8 cellular contexts compared by ENCODE assay signal in genomic region chr2:43576983-43577892, GRCh38. TPM values are rescaled to one million over a fixed set of nuclear protein-coding genes. Genes with fewer than 3 reads are reported as not detected.
DNase-seq lines count a peak whose midpoint lies in the region; ATAC-seq, FAIRE-seq and TF ChIP-seq lines count a peak whose summit lies in the region.

No MANE protein-coding gene starts in this region.

- H3K27me3 Mint-ChIP-seq in CD4-positive, alpha-beta T cell = no peaks in the 10 kb centered on the region

- H3K4me1 ChIP-seq in body of pancreas = no peaks in the 10 kb centered on the region
- H3K4me1 ChIP-seq in keratinocyte (ENCODE audit: control insufficient read depth, extremely low read depth, insufficient read depth, low read length) = peaks cover 4% of the 10 kb centered on the region
- H3K4me1 ChIP-seq in thyroid gland = no peaks in the 10 kb centered on the region

- H4K20me1 ChIP-seq in keratinocyte (ENCODE audit: control insufficient read depth, extremely low read depth, insufficient read depth, low read length) = no peaks in the 10 kb centered on the region

- peaks cover 11 to 23% of the 10 kb centered on the region in 2 donors for H3K36me3 ChIP-seq in body of pancreas (replicated peaks in 1 of 2; ENCODE audit: insufficient read depth in 1 of 2, low read depth in 2 of 2)
- H3K36me3 ChIP-seq in keratinocyte (ENCODE audit: control insufficient read depth in 2 of 2, extremely low read depth in 1 of 2, insufficient read depth in 2 of 2, low read length in 2 of 2) = peaks cover 13 to 30% of the 10 kb centered on the region in 2 experiments
- H3K36me3 ChIP-seq in thyroid gland = peaks cover 28 to 33% of the 10 kb centered on the region in 2 donors

- no peaks in the 10 kb centered on the region for H3K9me3 Mint-ChIP-seq in CD4-positive, alpha-beta T cell

- DNase-seq in CD4-positive, alpha-beta T cell = peak in 4 of 10 experiments; percentile 12 to 19 (median 14)
- peak; percentile 42 for DNase-seq in GM13976 (ENCODE audit: low spot score)
- DNase-seq in NCI-H460 (ENCODE audit: extremely low read depth, low read depth) = peak; percentile 61
- DNase-seq in body of pancreas = peak; percentile 26 to 55 (median 48)
- DNase-seq in keratinocyte (ENCODE audit: low read depth, low spot score) = no peak
- DNase-seq in thyroid gland = peak; percentile 18 to 35
- DNase-seq in GM12891 (ENCODE audit: insufficient read length, low spot score) = no peak

- CTCF ChIA-PET in CD4-positive, alpha-beta T cell (lab: Charles Lee) = interaction anchor here (0.6 to 1.6 kb wide), 16 partner anchors 8 to 749 kb away, joined by 3 to 16 read pairs (median 4); partner anchors contain the start of genes PLEKHH2 and THADA

- POLR2A ChIA-PET in CD4-positive, alpha-beta T cell (lab: Charles Lee) = interaction anchor here (0.7 to 1.2 kb wide), 4 partner anchors 9 to 766 kb away, joined by 3 to 6 read pairs (median 4); partner anchors contain the start of gene THADA

- no peak for FAIRE-seq in keratinocyte (lab: Jason Lieb, UNC)
- no peak for FAIRE-seq in GM12891 (lab: Jason Lieb, UNC)

- WGBS in body of pancreas, 2 donors = 37% methylated on average over 7 to 8 of the region's 8 CpGs
- WGBS in thyroid gland, 2 donors = 51 to 55% methylated on average over 8 of the region's 8 CpGs

- intact Hi-C loops in CD4-positive, alpha-beta T cell (cut with DNase I, micrococcal nuclease) = loop anchor here (1.0 to 10.0 kb wide), 3 partner anchors 632 to 750 kb away; no protein-coding TSS in a partner anchor
- intact Hi-C loops in body of pancreas (cut with DNase I) (no loop called here), thyroid gland (cut with DNase I) (loop anchor here (10.0 kb wide), 1 partner anchor 752 kb away; no protein-coding TSS in a partner anchor)

- peaks cover 23% of the 10 kb centered on the region for H3K4me1 Mint-ChIP-seq in CD4-positive, alpha-beta T cell (ENCODE audit: low read depth)

- no peak overlapping the region for H3K4me2 ChIP-seq in keratinocyte (ENCODE audit: control insufficient read depth, extremely low read depth, insufficient read depth, low read depth, low read length)

- H3K27ac Mint-ChIP-seq in CD4-positive, alpha-beta T cell = no peak overlapping the region

- TF ChIP-seq POLR2A in body of pancreas (IDR thresholded peaks at IDR 0.05) (no peak), thyroid gland (IDR thresholded peaks at IDR 0.05) (no peak), GM12891 (IDR thresholded peaks at IDR 0.05; ENCODE audit: low read depth, low read length) (no peak)

- H3K9me1 ChIP-seq in keratinocyte (ENCODE audit: control insufficient read depth, extremely low read depth, insufficient read depth, low read length) = no peaks in the 10 kb centered on the region

- H3K9me3 ChIP-seq in CD4-positive, alpha-beta T cell (ENCODE audit: control insufficient read depth, low read length) = no peaks in the 10 kb centered on the region
- no peaks in the 10 kb centered on the region for H3K9me3 ChIP-seq in body of pancreas
- no peaks in the 10 kb centered on the region for H3K9me3 ChIP-seq in keratinocyte (ENCODE audit: control insufficient read depth, low read depth, low read length)
- no peaks in the 10 kb centered on the region for H3K9me3 ChIP-seq in thyroid gland

- peaks cover 81% of the 10 kb centered on the region for H3K36me3 Mint-ChIP-seq in CD4-positive, alpha-beta T cell (ENCODE audit: low read depth)

- H3K27me3 ChIP-seq in CD4-positive, alpha-beta T cell (ENCODE audit: control insufficient read depth, insufficient read depth, low read length) = no peaks in the 10 kb centered on the region
- H3K27me3 ChIP-seq in body of pancreas (no peaks in the 10 kb centered on the region), keratinocyte (ENCODE audit: control insufficient read depth, extremely low read depth, insufficient read depth, low read length) (no peaks in the 10 kb centered on the region), thyroid gland (no peaks in the 10 kb centered on the region)

- in situ Hi-C loops in GM13976 (cut with MboI; ENCODE audit: low sequenced_read_pairs, unreplicated experiment) = no loop called here

- H3K4me3 ChIP-seq in body of pancreas = no peak overlapping the region
- no peak overlapping the region for H3K4me3 ChIP-seq in keratinocyte (ENCODE audit: control insufficient read depth in 2 of 3, extremely low read depth in 1 of 3, insufficient read depth in 2 of 3, low read depth in 1 of 3, low read length in 3 of 3)
- no peak overlapping the region for H3K4me3 ChIP-seq in thyroid gland (replicated peaks in 1 of 3)

- H3K9ac ChIP-seq in keratinocyte (ENCODE audit: control insufficient read depth, extremely low read depth, insufficient read depth, low read length) = no peak overlapping the region

- no peak overlapping the region for H3K4me3 Mint-ChIP-seq in CD4-positive, alpha-beta T cell

- no peak for ATAC-seq in CD4-positive, alpha-beta T cell (ENCODE audit: poor library complexity)
- ATAC-seq in body of pancreas (no peak), GM19452 (IDR thresholded peaks at IDR 0.05; ENCODE audit: unreplicated experiment) (no peak)

- dilution Hi-C loops in keratinocyte (cut with MboI; ENCODE audit: extremely low pct_ligation_motif_present, low sequenced_read_pairs) = no loop called here

- H3K27ac ChIP-seq in CD4-positive, alpha-beta T cell (ENCODE audit: low read depth, low read length) = no peak overlapping the region
- H3K27ac ChIP-seq in body of pancreas = no peak overlapping the region
- peak overlapping the region; percentile 38 for H3K27ac ChIP-seq in keratinocyte (ENCODE audit: control insufficient read depth, insufficient read depth, low read length)
- no peak overlapping the region for H3K27ac ChIP-seq in thyroid gland

- TF ChIP-seq CTCF in CD4-positive, alpha-beta T cell (IDR thresholded peaks at IDR 0.05) = peak; percentile 92
- TF ChIP-seq CTCF in GM13976 (IDR thresholded peaks at IDR 0.05; ENCODE audit: borderline replicate concordance, control extremely low read depth, extremely low read depth, insufficient read depth, missing control alignments) = peak; percentile 62
- TF ChIP-seq CTCF in body of pancreas (IDR thresholded peaks at IDR 0.05) = peak; percentile 28 to 75 (median 59)
- TF ChIP-seq CTCF in keratinocyte (optimal IDR thresholded peaks at IDR 0.05 in 1 of 3, IDR thresholded peaks at IDR 0.05 in 1 of 3, conservative IDR thresholded peaks at IDR 0.05 in 1 of 3; ENCODE audit: extremely low read depth in 1 of 3, insufficient read depth in 2 of 3, low read length in 3 of 3) = peak; percentile 55 to 63 (median 56)
- TF ChIP-seq CTCF in thyroid gland (IDR thresholded peaks at IDR 0.05) = peak; percentile 44 to 84 (median 63)

- no peaks in the 10 kb centered on the region for H3K79me2 ChIP-seq in keratinocyte (ENCODE audit: control insufficient read depth, insufficient read depth, low read length)

- no peak overlapping the region for H2AFZ ChIP-seq in keratinocyte (ENCODE audit: control insufficient read depth, low read length)

TF ChIP-seq in GM12891, 5 proteins besides CTCF, POLR2A, EP300 and RAD21:
- TF ChIP-seq SPI1 (IDR thresholded peaks at IDR 0.05; ENCODE audit: low read depth, low read length) (no peak), PAX5 (IDR thresholded peaks at IDR 0.05; ENCODE audit: insufficient read depth, low read length, severe bottlenecking) (no peak), POLR2AphosphoS5 (IDR thresholded peaks at IDR 0.05; ENCODE audit: low read depth, low read length) (no peak), TAF1 (IDR thresholded peaks at IDR 0.05; ENCODE audit: low read depth, low read length) (no peak), POU2F2 (IDR thresholded peaks at IDR 0.05; ENCODE audit: low read depth, low read length) (no peak)

RNA-seq across cellular contexts. Expression of gene THADA, which starts 18.6 kb away (rescaled TPM):
- 10 to 100 TPM; 29.3 to 32.9 TPM for total RNA-seq in CD4-positive, alpha-beta T cell
- total RNA-seq in NCI-H460 (2014; rRNA removed; shearing (Covaris generic)) = 18.5 and 27.9 TPM in 2 replicates
- 18.0 and 23.3 TPM in 2 replicates for polyA plus RNA-seq in NCI-H460 (2014; cell fraction: nucleus; rRNA removed)
- total RNA-seq in body of pancreas (10 to 100 TPM; 27.5 to 41.9 TPM), thyroid gland (10 to 100 TPM; 49.9 to 90.2 (median 65.2) TPM)
- 17.4 to 22.6 TPM (median 21.0 TPM) in 3 replicates for polyA plus RNA-seq in keratinocyte
- 9.5 TPM for polyA plus RNA-seq in keratinocyte (2011; ENCODE audit: low read depth)
- 10.3 and 10.5 TPM in 2 replicates for polyA plus RNA-seq in keratinocyte (2011; cell fraction: cytosol; rRNA removed)
- polyA plus RNA-seq in keratinocyte (2011; cell fraction: nucleus; rRNA removed) = 60.9 and 75.7 TPM in 2 replicates
- 11.0 and 11.4 TPM in 2 replicates for polyA plus RNA-seq in keratinocyte (2012; ENCODE audit: low replicate concordance)
- polyA minus RNA-seq in keratinocyte = 46.4 to 77.1 TPM (median 52.7 TPM) in 3 replicates
- 21.9 TPM for polyA minus RNA-seq in keratinocyte (2011; cell fraction: cytosol; rRNA and poly(A)+ RNA removed)
- polyA minus RNA-seq in keratinocyte (2011; cell fraction: nucleus; rRNA and poly(A)+ RNA removed) = 58.5 and 98.0 TPM in 2 replicates
- 8.4 TPM for polyA plus RNA-seq in GM12891 (2012; ENCODE audit: low read depth, missing spikeins)

RNA-seq across cellular contexts. Expression of gene PLEKHH2, which starts 59.8 kb away (rescaled TPM):
- 1 to 10 TPM; 1.6 to 2.7 TPM for total RNA-seq in CD4-positive, alpha-beta T cell
- total RNA-seq in NCI-H460 (2014; rRNA removed; shearing (Covaris generic)) = 1.8 and 2.1 TPM in 2 replicates
- polyA plus RNA-seq in NCI-H460 (2014; cell fraction: nucleus; rRNA removed) = 4.4 and 9.3 TPM in 2 replicates
- total RNA-seq in body of pancreas (10 to 100 TPM in 1 of 2 donors, 1 to 10 TPM in 1; 5.6 to 10.4 TPM), thyroid gland (10 to 100 TPM; 15.3 to 29.8 (median 22.4) TPM)
- polyA plus RNA-seq in keratinocyte = 0.84 to 1.3 TPM (median 1.0 TPM) in 3 replicates
- 1.8 TPM for polyA plus RNA-seq in keratinocyte (2011; ENCODE audit: low read depth)
- polyA plus RNA-seq in keratinocyte (2011; cell fraction: cytosol; rRNA removed) = 0.34 and 0.46 TPM in 2 replicates
- 3.2 and 3.5 TPM in 2 replicates for polyA plus RNA-seq in keratinocyte (2011; cell fraction: nucleus; rRNA removed)
- polyA plus RNA-seq in keratinocyte (2012; ENCODE audit: low replicate concordance) = 0.13 and 0.41 TPM in 2 replicates
- polyA minus RNA-seq in keratinocyte = 0.30 to 2.1 TPM (median 1.7 TPM) in 3 replicates
- 2.3 TPM for polyA minus RNA-seq in keratinocyte (2011; cell fraction: cytosol; rRNA and poly(A)+ RNA removed)
- 0.74 and 1.2 TPM in 2 replicates for polyA minus RNA-seq in keratinocyte (2011; cell fraction: nucleus; rRNA and poly(A)+ RNA removed)
- not detected for polyA plus RNA-seq in GM12891 (2012; ENCODE audit: low read depth, missing spikeins)

Comparison
In these comparisons a context has a peak if more than half of its experiments do, and no peak if none do; other contexts are left out.
1. DNase-seq: peak in GM13976 (single experiment), NCI-H460 (single experiment), body of pancreas (4 of 4) and thyroid gland (2 of 2); none in keratinocyte (single experiment) and GM12891 (single experiment).
2. Peak in every context shown above with its lines, with median percentiles within 50 percentile points of each other: CTCF ChIP-seq.